Comparison of ENCODE assay signal across 17 cellular contexts in genomic region chr2:234694244-234695013, GRCh38.
DNase-seq lines count a peak whose midpoint lies in the region; ATAC-seq and TF ChIP-seq lines count a peak whose summit lies in the region.
"Had no signal": no experiment of that assay in that cellular context is flagged by ENCODE, and none has a peak within 500 bp of the region (broad histone marks: within the 10 kb centered on the region; RNA-seq: fewer than 3 reads in every experiment).

No MANE protein-coding gene starts in this region.

- H4K20me1 ChIP-seq in PC-9 (ENCODE audit: insufficient read depth) (no peaks in the 10 kb centered on the region), fibroblast of lung (ENCODE audit: control insufficient read depth, extremely low read depth, insufficient read depth, low read length) (no peaks in the 10 kb centered on the region), OCI-LY7 (ENCODE audit: insufficient read depth, low read length) (no peaks in the 10 kb centered on the region)

- H2AFZ ChIP-seq in PC-9 (peak overlapping the region; percentile 2; the same call in 1 of the 2 replicates), fibroblast of lung (ENCODE audit: low read length) (no peak overlapping the region), OCI-LY7 (ENCODE audit: low read length) (no peak overlapping the region)
- H2AFZ ChIP-seq: neural progenitor cell had no signal

- H3F3A ChIP-seq in PC-9 (ENCODE audit: insufficient read depth, low read depth) = peaks cover 36% of the 10 kb centered on the region

- TF ChIP-seq CTCF in PC-9 (conservative IDR thresholded peaks at IDR 0.05) = no peak
- no peak for TF ChIP-seq CTCF in fibroblast of lung (conservative IDR thresholded peaks at IDR 0.05 in 1 of 2, IDR thresholded peaks at IDR 0.05 in 1 of 2; ENCODE audit: low read depth in 1 of 2, low read length in 2 of 2)
- no peak for TF ChIP-seq CTCF in OCI-LY7 (conservative IDR thresholded peaks at IDR 0.05; ENCODE audit: low read length)

- POLR2A ChIA-PET in PC-9 (lab: Charles Lee; ENCODE audit: unreplicated experiment) = interaction anchor here (0.5 to 0.6 kb wide), 4 partner anchors 134 to 262 kb away, joined by 3 to 5 read pairs (median 4); partner anchors contain the start of gene SH3BP4
- POLR2A ChIA-PET in OCI-LY7 (lab: Charles Lee) = interaction anchor here (0.6 kb wide), 1 partner anchor 26 kb away, joined by 3 read pairs; no protein-coding TSS in a partner anchor

- H3K9me2 ChIP-seq in PC-9 (ENCODE audit: insufficient read depth) (no peaks in the 10 kb centered on the region), OCI-LY7 (ENCODE audit: insufficient read depth, low read length) (no peaks in the 10 kb centered on the region)

- no peak overlapping the region for H3K9ac ChIP-seq in fibroblast of lung (ENCODE audit: insufficient read depth, low read length)
- H3K9ac ChIP-seq: neural progenitor cell had no signal

- DNase-seq in GM03348 (ENCODE audit: low spot score) = peak; percentile 78
- peak; percentile 66 to 99 for DNase-seq in PC-9
- peak; percentile 87 to 97 for DNase-seq in fibroblast of lung (ENCODE audit: low read depth in 2 of 2)
- DNase-seq in renal cortical epithelial cell (ENCODE audit: low read depth) = peak; percentile 83
- DNase-seq in OCI-LY7 (ENCODE audit: low spot score) = no peak
- DNase-seq in NCI-H774 (lab: John Stamatoyannopoulos, UW) = no peak
- no peak for DNase-seq in NCI-H748 treated with DMSO at 0.1 percent for 48 hours (lab: John Stamatoyannopoulos, UW)
- DNase-seq: activated CD4-positive, CD25-positive, alpha-beta regulatory T cell treated with anti-CD3 and anti-CD28 coated beads, Interleukin-2, amount 50 U/mL, for 72 hours; activated effector memory CD4-positive, alpha-beta T cell treated with Interleukin-2 at 50 U/mL for 16 hours; effector memory CD8-positive, alpha-beta T cell; immature natural killer cell; NCI-H2107; SJCRH30; stimulated activated CD4-positive, alpha-beta T cell treated with anti-CD3 and anti-CD28 coated beads, Interleukin-4, amount 100 ng/mL, for 1 hour; testis had no signal

- H3K36me3 ChIP-seq in PC-9 (ENCODE audit: low read depth) = no peaks in the 10 kb centered on the region; the same call in 1 of the 2 replicates
- H3K36me3 ChIP-seq in fibroblast of lung (ENCODE audit: control insufficient read depth, insufficient read depth, low read length) = no peaks in the 10 kb centered on the region
- H3K36me3 ChIP-seq in OCI-LY7 (ENCODE audit: insufficient read depth, low read length) = no peaks in the 10 kb centered on the region
- H3K36me3 ChIP-seq: neural progenitor cell, SJCRH30 had no signal

- H3K4me3 ChIP-seq in PC-9 (peak overlapping the region; percentile 1; the same call in 1 of the 2 replicates), fibroblast of lung (replicated peaks in 1 of 4; ENCODE audit: control extremely low read depth in 1 of 4, insufficient read depth in 1 of 4, low read depth in 3 of 4, low read length in 4 of 4) (no peak overlapping the region), OCI-LY7 (ENCODE audit: low read depth, low read length, poor library complexity, severe bottlenecking) (no peak overlapping the region)
- H3K4me3 ChIP-seq: neural progenitor cell, SJCRH30, testis had no signal

- BruUV-seq in PC-9 (replicated peaks; lab: Mats Ljungman, UMichigan) = no TSS peak
- no TSS peak for BruUV-seq in OCI-LY7 (replicated peaks; lab: Mats Ljungman, UMichigan)

- H3K79me2 ChIP-seq in PC-9 (ENCODE audit: low read depth) (no peaks in the 10 kb centered on the region), fibroblast of lung (ENCODE audit: control insufficient read depth, insufficient read depth, low read length) (no peaks in the 10 kb centered on the region), OCI-LY7 (ENCODE audit: insufficient read depth, low read depth, low read length) (no peaks in the 10 kb centered on the region)

- H3K27me3 ChIP-seq in PC-9 (ENCODE audit: insufficient read depth, low read depth) (no peaks in the 10 kb centered on the region), fibroblast of lung (ENCODE audit: control insufficient read depth, insufficient read depth, low read length) (no peaks in the 10 kb centered on the region)
- H3K27me3 ChIP-seq: neural progenitor cell, SJCRH30, testis had no signal

- H3K27ac ChIP-seq in PC-9 = peak overlapping the region; percentile 92
- peak overlapping the region; percentile 35 for H3K27ac ChIP-seq in fibroblast of lung (ENCODE audit: insufficient read depth, low read length)
- H3K27ac ChIP-seq in OCI-LY7 (ENCODE audit: low read depth, low read length, poor library complexity, severe bottlenecking) = no peak overlapping the region
- H3K27ac ChIP-seq: neural progenitor cell, SJCRH30, testis had no signal

- intact Hi-C loops in PC-9 (cut with micrococcal nuclease; ENCODE audit: unreplicated experiment) (loop anchor here (1.0 to 5.0 kb wide), 2 partner anchors 134 to 358 kb away; no protein-coding TSS in a partner anchor), OCI-LY7 (cut with micrococcal nuclease; ENCODE audit: unreplicated experiment) (no loop called here)

- H3K4me2 ChIP-seq in PC-9 (peak overlapping the region; percentile 61), fibroblast of lung (ENCODE audit: extremely low read depth, insufficient read depth, low read length) (no peak overlapping the region), OCI-LY7 (ENCODE audit: low read length) (no peak overlapping the region)
- H3K4me2 ChIP-seq: neural progenitor cell had no signal

- no peak for ATAC-seq in GM21526 (IDR thresholded peaks at IDR 0.05; ENCODE audit: low FRiP score, unreplicated experiment)
- ATAC-seq: effector memory CD8-positive, alpha-beta T cell had no signal

- H3K9me3 ChIP-seq in PC-9 (ENCODE audit: insufficient read depth, low read depth) = peaks cover 29% of the 10 kb centered on the region
- no peaks in the 10 kb centered on the region for H3K9me3 ChIP-seq in fibroblast of lung (ENCODE audit: control insufficient read depth, insufficient read depth, low read depth, low read length)
- H3K9me3 ChIP-seq in OCI-LY7 (ENCODE audit: low read length) = no peaks in the 10 kb centered on the region
- H3K9me3 ChIP-seq: testis had no signal

- peaks cover 43% of the 10 kb centered on the region for H3K4me1 ChIP-seq in PC-9 (replicated peaks; ENCODE audit: insufficient read depth)
- H3K4me1 ChIP-seq in fibroblast of lung (ENCODE audit: control insufficient read depth, extremely low read depth, insufficient read depth, low read length) = peaks cover 15% of the 10 kb centered on the region
- no peaks in the 10 kb centered on the region for H3K4me1 ChIP-seq in OCI-LY7 (ENCODE audit: insufficient read depth, low read length, poor library complexity, severe bottlenecking)
- H3K4me1 ChIP-seq: testis had no signal

- CTCF ChIA-PET in PC-9 (lab: Charles Lee) = interaction anchor here (0.8 to 1.1 kb wide), 2 partner anchors 14 to 20 kb away, joined by 3 to 5 read pairs; no protein-coding TSS in a partner anchor
- CTCF ChIA-PET in OCI-LY7 (lab: Charles Lee; ENCODE audit: unreplicated experiment) = no interaction called here

Comparison
In these comparisons a context has a peak if more than half of its experiments do, and no peak if none do; other contexts are left out.
1. DNase-seq: peak in GM03348 (single experiment), PC-9 (2 of 2), fibroblast of lung (2 of 2) and renal cortical epithelial cell (single experiment); none in OCI-LY7 (single experiment), NCI-H774 (single experiment) and NCI-H748 treated with DMSO at 0.1 percent for 48 hours (single experiment).